ENCODE assay signal across 7 cellular contexts in the genomic region with DNA sequence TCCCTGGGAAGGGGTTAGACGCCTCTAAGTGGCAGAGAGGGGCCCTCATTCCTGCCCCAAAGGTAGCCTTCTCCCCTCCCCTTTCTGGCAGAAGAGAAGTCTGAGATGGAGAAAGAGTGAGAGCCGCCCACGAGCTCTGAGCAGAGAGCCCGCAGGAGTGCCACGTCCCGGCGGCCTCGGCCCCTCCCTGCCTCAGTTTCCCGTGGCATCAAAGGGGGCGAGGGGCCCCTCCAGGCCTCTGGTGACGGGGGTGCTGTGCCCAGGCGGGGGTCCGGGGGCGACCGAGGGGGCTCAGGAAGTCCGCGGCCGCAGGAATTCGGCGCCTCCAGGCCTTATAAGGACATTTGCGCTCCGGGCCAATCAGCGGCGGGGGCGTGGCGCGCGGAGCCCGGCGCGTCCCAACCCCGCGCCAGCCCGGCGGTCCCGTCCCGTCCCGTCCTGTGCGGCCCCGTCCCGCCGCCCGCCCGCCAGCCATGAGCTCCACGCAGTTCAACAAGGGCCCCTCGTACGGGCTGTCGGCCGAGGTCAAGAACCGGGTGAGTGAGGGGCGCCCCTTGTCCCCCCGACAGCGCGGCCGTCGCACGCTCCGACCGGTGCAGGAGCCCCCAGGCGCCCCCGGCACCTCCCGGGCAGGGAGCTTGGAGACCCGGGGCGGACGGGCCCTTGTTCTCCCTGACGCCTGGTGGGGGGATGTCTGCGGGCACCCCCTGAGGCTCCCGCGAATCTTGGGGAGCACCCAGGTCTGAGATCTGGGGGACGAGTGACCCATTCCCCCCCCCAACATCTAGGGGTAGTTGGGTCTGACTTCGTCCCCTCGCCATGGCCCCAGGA. TPM values are rescaled to one million over a fixed set of nuclear protein-coding genes. Genes with fewer than 3 reads are reported as not detected.
DNase-seq lines count a peak whose midpoint lies in the region; ATAC-seq, FAIRE-seq and TF ChIP-seq lines count a peak whose summit lies in the region.

A gene (plus strand): TSS at position 420 of the 831 bp plus-strand sequence. CDS start 54 bp downstream, at position 474.

- TF ChIP-seq CTCF in RWPE2 (IDR thresholded peaks at IDR 0.05; ENCODE audit: poor library complexity, severe bottlenecking) = no peak
- TF ChIP-seq CTCF in omental fat pad (IDR thresholded peaks at IDR 0.05) = no peak

- no peak for DNase-seq in RWPE2 (ENCODE audit: low spot score)
- peak; percentile 76 for DNase-seq in activated naive CD4-positive, alpha-beta T cell treated with anti-CD3 and anti-CD28 coated beads for 36 hours
- peak; percentile 78 to 87 for DNase-seq in frontal cortex (ENCODE audit: low spot score in 2 of 2)
- DNase-seq in omental fat pad (ENCODE audit: low spot score) = no peak
- DNase-seq in aorta = peak; percentile 89 to 95

- peaks cover 6% of the 10 kb centered on the region for H3K36me3 Mint-ChIP-seq in activated naive CD4-positive, alpha-beta T cell treated with anti-CD3 and anti-CD28 coated beads for 36 hours (ENCODE audit: low read depth)

- H3K27me3 ChIP-seq in RWPE2 (ENCODE audit: insufficient read depth, poor library complexity, severe bottlenecking) (no peaks in the 10 kb centered on the region), aorta (ENCODE audit: control insufficient read depth in 1 of 2, insufficient read depth in 2 of 2, low read length in 1 of 2) (no peaks in the 10 kb centered on the region)

- H3K4me3 ChIP-seq in RWPE2 (ENCODE audit: severe bottlenecking) (peak within 1 kb of the TSS; percentile 90), aorta (ENCODE audit: low read length in 2 of 2) (peak within 1 kb of the TSS; percentile 98)

- peak within 1 kb of the TSS; percentile 96 for H3K27ac ChIP-seq in RWPE2 (ENCODE audit: poor library complexity, severe bottlenecking)
- H3K27ac ChIP-seq in aorta (ENCODE audit: low read depth in 1 of 2, low read length in 2 of 2) = peak within 1 kb of the TSS; percentile 99 to 100

- intact Hi-C loops in activated naive CD4-positive, alpha-beta T cell treated with anti-CD3 and anti-CD28 coated beads for 36 hours (cut with micrococcal nuclease) = loop anchor here (1.0 to 10.0 kb wide), 2 partner anchors 14 to 378 kb away; a partner anchor contains a TSS
- intact Hi-C loops in aorta (cut with DNase I) = loop anchor here in 1 of 2 donors (5.0 kb wide), 1 partner anchor 76 kb away; a partner anchor contains a TSS

- peak within 1 kb of the TSS; percentile 89 for H3K27ac Mint-ChIP-seq in activated naive CD4-positive, alpha-beta T cell treated with anti-CD3 and anti-CD28 coated beads for 36 hours

- H3K27me3 Mint-ChIP-seq in activated naive CD4-positive, alpha-beta T cell treated with anti-CD3 and anti-CD28 coated beads for 36 hours (ENCODE audit: low read depth) = no peaks in the 10 kb centered on the region

- no peak for FAIRE-seq in frontal cortex (lab: Jason Lieb, UNC)

- H3K4me1 ChIP-seq in RWPE2 (ENCODE audit: insufficient read depth, poor library complexity, severe bottlenecking) (no peaks in the 10 kb centered on the region), aorta (ENCODE audit: control insufficient read depth in 1 of 2, insufficient read depth in 2 of 2, low read length in 2 of 2) (no peaks in the 10 kb centered on the region)

- H3K4me1 Mint-ChIP-seq in activated naive CD4-positive, alpha-beta T cell treated with anti-CD3 and anti-CD28 coated beads for 36 hours (ENCODE audit: low read depth) = peaks cover 23% of the 10 kb centered on the region

- H3K9me3 ChIP-seq in RWPE2 (ENCODE audit: severe bottlenecking) = no peaks in the 10 kb centered on the region
- H3K9me3 ChIP-seq in aorta (ENCODE audit: control insufficient read depth, low read length) = no peaks in the 10 kb centered on the region

- H3K36me3 ChIP-seq in RWPE2 (ENCODE audit: low read depth) (peaks cover 17% of the 10 kb centered on the region), aorta (ENCODE audit: control insufficient read depth in 1 of 2, insufficient read depth in 2 of 2, low read length in 1 of 2) (peaks cover 0 to 1% of the 10 kb centered on the region in 2 donors)

- 0 to 1% methylated on average over 61 to 72 of the region's 72 CpGs for WGBS in aorta, 2 donors

- CTCF ChIA-PET in activated naive CD4-positive, alpha-beta T cell treated with anti-CD3 and anti-CD28 coated beads for 36 hours (lab: Charles Lee) = interaction anchor here (0.7 to 1.4 kb wide), 2 partner anchors 73 to 218 kb away, joined by 3 to 4 read pairs; no protein-coding TSS in a partner anchor

- ATAC-seq in GM18502 (IDR thresholded peaks at IDR 0.05; ENCODE audit: poor library complexity, unreplicated experiment) (peak; percentile 50), HG03108 (IDR thresholded peaks at IDR 0.05; ENCODE audit: unreplicated experiment) (peak; percentile 55), RWPE2 (ENCODE audit: low read depth) (peak; percentile 76), omental fat pad (ENCODE audit: low FRiP score) (peak; percentile 58), aorta (ENCODE audit: low FRiP score) (peak; percentile 87)

- no peaks in the 10 kb centered on the region for H3K9me3 Mint-ChIP-seq in activated naive CD4-positive, alpha-beta T cell treated with anti-CD3 and anti-CD28 coated beads for 36 hours

- H3K4me3 Mint-ChIP-seq in activated naive CD4-positive, alpha-beta T cell treated with anti-CD3 and anti-CD28 coated beads for 36 hours = peak within 1 kb of the TSS; percentile 89

RNA-seq across cellular contexts. Expression of the gene that starts here (rescaled TPM):
- total RNA-seq in activated naive CD4-positive, alpha-beta T cell treated with anti-CD3 and anti-CD28 coated beads for 36 hours = 100 to 1,000 TPM; 104 TPM
- total RNA-seq in frontal cortex (8.2 TPM), omental fat pad (10 to 100 TPM; 39.6 to 75.4 (median 60.8) TPM), aorta (100 to 1,000 TPM; 142 to 185 TPM)
- 100 to 1,000 TPM in 1 of 2 donors, 10 to 100 TPM in 1; 53.2 to 141 TPM for polyA plus RNA-seq in aorta

Comparison
In these comparisons a context has a peak if more than half of its experiments do, and no peak if none do; other contexts are left out.
1. DNase-seq: peak in activated naive CD4-positive, alpha-beta T cell treated with anti-CD3 and anti-CD28 coated beads for 36 hours (single experiment), frontal cortex (2 of 2) and aorta (2 of 2); none in RWPE2 (single experiment) and omental fat pad (single experiment).
2. Peak in every context shown above with its lines, with median percentiles within 50 percentile points of each other: ATAC-seq.